9 cellular contexts compared by ENCODE assay signal in genomic region chr16:24986512-24987303, GRCh38. TPM values are rescaled to one million over a fixed set of nuclear protein-coding genes. Genes with fewer than 3 reads are reported as not detected.
DNase-seq lines count a peak whose midpoint lies in the region; ATAC-seq and TF ChIP-seq lines count a peak whose summit lies in the region.
"Had no signal": no experiment of that assay in that cellular context is flagged by ENCODE, and none has a peak within 500 bp of the region (broad histone marks: within the 10 kb centered on the region; RNA-seq: fewer than 3 reads in every experiment).

No MANE protein-coding gene starts in this region.

- H3K9me3 ChIP-seq in right atrium auricular region, result no peaks in the 10 kb centered on the region

- H3K4me1 Mint-ChIP-seq in activated naive CD4-positive, alpha-beta T cell treated with anti-CD3 and anti-CD28 coated beads, Interleukin-2, amount 50 U/mL, for 24 hours, result peaks cover 87% of the 10 kb centered on the region
- H3K4me1 Mint-ChIP-seq in activated CD4-positive, alpha-beta memory T cell treated with anti-CD3 and anti-CD28 coated beads for 36 hours (ENCODE audit: low read depth), result peaks cover 65% of the 10 kb centered on the region

- H3K36me3 Mint-ChIP-seq in activated naive CD4-positive, alpha-beta T cell treated with anti-CD3 and anti-CD28 coated beads, Interleukin-2, amount 50 U/mL, for 24 hours, result peaks cover 7% of the 10 kb centered on the region
- H3K36me3 Mint-ChIP-seq in activated CD4-positive, alpha-beta memory T cell treated with anti-CD3 and anti-CD28 coated beads for 36 hours, result peaks cover 4% of the 10 kb centered on the region

- no peak for TF ChIP-seq CTCF in right atrium auricular region (IDR thresholded peaks at IDR 0.05)

- H3K27me3 Mint-ChIP-seq in activated naive CD4-positive, alpha-beta T cell treated with anti-CD3 and anti-CD28 coated beads, Interleukin-2, amount 50 U/mL, for 24 hours, result no peaks in the 10 kb centered on the region
- H3K27me3 Mint-ChIP-seq in activated CD4-positive, alpha-beta memory T cell treated with anti-CD3 and anti-CD28 coated beads for 36 hours, result no peaks in the 10 kb centered on the region
- H3K27me3 Mint-ChIP-seq: activated naive CD8-positive, alpha-beta T cell had no signal

- H3K4me3 Mint-ChIP-seq in activated naive CD4-positive, alpha-beta T cell treated with anti-CD3 and anti-CD28 coated beads, Interleukin-2, amount 50 U/mL, for 24 hours, result no peak overlapping the region
- no peak overlapping the region for H3K4me3 Mint-ChIP-seq in activated CD4-positive, alpha-beta memory T cell treated with anti-CD3 and anti-CD28 coated beads for 36 hours

- POLR2A ChIA-PET in activated CD4-positive, alpha-beta memory T cell treated with anti-CD3 and anti-CD28 coated beads for 36 hours (lab: Charles Lee), result no interaction called here

- no peaks in the 10 kb centered on the region for H3K27me3 ChIP-seq in right atrium auricular region

- peak overlapping the region; percentile 25 for H3K27ac Mint-ChIP-seq in activated naive CD4-positive, alpha-beta T cell treated with anti-CD3 and anti-CD28 coated beads, Interleukin-2, amount 50 U/mL, for 24 hours
- H3K27ac Mint-ChIP-seq in activated CD4-positive, alpha-beta memory T cell treated with anti-CD3 and anti-CD28 coated beads for 36 hours, result peak overlapping the region; percentile 36

- no peak for DNase-seq in activated naive CD4-positive, alpha-beta T cell treated with anti-CD3 and anti-CD28 coated beads, Interleukin-2, amount 50 U/mL, for 16 hours
- no peak for DNase-seq in activated CD4-positive, alpha-beta memory T cell treated with anti-CD3 and anti-CD28 coated beads for 36 hours
- DNase-seq in right atrium auricular region (ENCODE audit: low spot score), result no peak
- DNase-seq in superior temporal gyrus (ENCODE audit: extremely low spot score), result peak; percentile 73
- no peak for DNase-seq in GM19238 (ENCODE audit: insufficient read length, low spot score)
- DNase-seq in COLO829 (ENCODE audit: low spot score), result no peak

- no peaks in the 10 kb centered on the region for H3K36me3 ChIP-seq in right atrium auricular region

- H3K27ac ChIP-seq in right atrium auricular region, result peak overlapping the region; percentile 73 to 81

- intact Hi-C loops in activated CD4-positive, alpha-beta memory T cell treated with anti-CD3 and anti-CD28 coated beads for 36 hours (cut with micrococcal nuclease), result loop anchor here (10.0 kb wide), 1 partner anchor 132 kb away; no protein-coding TSS in a partner anchor

- CTCF ChIA-PET in activated CD4-positive, alpha-beta memory T cell treated with anti-CD3 and anti-CD28 coated beads for 36 hours (lab: Charles Lee), result interaction anchor here (1.5 kb wide), 1 partner anchor 29 kb away, joined by 4 read pairs; the partner anchor contains the start of gene ARHGAP17

- peaks cover 0 to 93% of the 10 kb centered on the region in 2 donors for H3K4me1 ChIP-seq in right atrium auricular region

- H3K9me3 Mint-ChIP-seq in activated naive CD4-positive, alpha-beta T cell treated with anti-CD3 and anti-CD28 coated beads, Interleukin-2, amount 50 U/mL, for 24 hours, result peaks cover 4% of the 10 kb centered on the region
- H3K9me3 Mint-ChIP-seq in activated CD4-positive, alpha-beta memory T cell treated with anti-CD3 and anti-CD28 coated beads for 36 hours, result no peaks in the 10 kb centered on the region

- ATAC-seq in GM21737 (IDR thresholded peaks at IDR 0.05; ENCODE audit: unreplicated experiment), result no peak

- H3K4me3 ChIP-seq in right atrium auricular region, result no peak overlapping the region

RNA-seq across cellular contexts. Expression of gene ARHGAP17, which starts 28.5 kb away (rescaled TPM):
- total RNA-seq in activated CD4-positive, alpha-beta memory T cell treated with anti-CD3 and anti-CD28 coated beads for 36 hours, result 10 to 100 TPM; 50.8 to 57.4 TPM
- total RNA-seq in right atrium auricular region, result 10 to 100 TPM; 29.9 to 31.6 TPM
